ENCODE assay signal across 18 cellular contexts in the genomic region with DNA sequence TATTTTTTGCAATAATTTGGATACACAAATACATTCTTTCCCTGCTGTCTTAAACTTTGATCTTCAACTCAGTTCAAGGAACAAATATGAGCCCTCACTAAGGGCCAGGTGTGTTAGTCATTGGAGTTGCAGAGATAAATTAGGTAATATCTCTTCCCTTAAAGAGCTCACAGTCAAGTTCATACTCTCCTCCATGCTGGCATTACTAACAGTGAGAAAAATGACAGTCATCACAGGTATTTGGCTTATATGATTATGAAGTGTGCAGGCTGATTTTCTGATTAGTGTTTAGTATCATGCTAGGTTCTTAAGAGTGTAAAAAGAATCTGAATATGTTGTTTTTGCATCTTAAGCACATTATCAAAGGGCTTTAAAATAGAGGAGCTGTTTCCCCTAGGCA.
"Had no signal": no experiment of that assay in that cellular context is flagged by ENCODE, and none has a peak within 500 bp of the region (broad histone marks: within the 10 kb centered on the region; RNA-seq: fewer than 3 reads in every experiment).

No MANE protein-coding gene starts in this region.

- H3K36me3 ChIP-seq: left ventricle myocardium inferior, lower lobe of right lung, right lobe of liver, spleen, thoracic aorta, transverse colon had no signal

- ATAC-seq: effector memory CD8-positive, alpha-beta T cell; lower lobe of right lung; right lobe of liver; stimulated activated memory B cell treated with anti-CD40 and anti-IgM and Interleukin-4, amounts not matched to agents 10 μg/mL and 1 μg/mL and 100 μg/mL, for 72 hours had no signal

- H3K27me3 ChIP-seq: right lobe of liver, spleen, transverse colon had no signal

- H3K9me3 ChIP-seq: left ventricle myocardium inferior, lower lobe of right lung, psoas muscle, right lobe of liver, spleen, thoracic aorta, transverse colon had no signal

- H3K4me1 ChIP-seq: left ventricle myocardium inferior, lower lobe of right lung, psoas muscle, right lobe of liver, spleen, transverse colon had no signal

- H3K4me3 ChIP-seq: left ventricle myocardium inferior, lower lobe of right lung, psoas muscle, right lobe of liver, spleen, thoracic aorta, transverse colon had no signal

- DNase-seq: effector memory CD8-positive, alpha-beta T cell; erythroblast; immature natural killer cell; left cardiac atrium; left ventricle myocardium inferior; lower lobe of right lung; mesenchymal stem cell; naive B cell; psoas muscle; retina; right lobe of liver; spleen; stimulated activated CD4-positive, alpha-beta T cell treated with anti-CD3 and anti-CD28 coated beads, Interleukin-15, amount 100 ng/mL, for 24 hours; stimulated activated CD4-positive, alpha-beta T cell treated with anti-CD3 and anti-CD28 coated beads, Interleukin-1b, Interleukin-23, amount 100 ng/mL, for 48 hours; stimulated activated CD4-positive, alpha-beta T cell treated with anti-CD3 and anti-CD28 coated beads, Interleukin-4, amount 100 ng/mL, for 24 hours; transverse colon had no signal

- H3K27ac ChIP-seq: left ventricle myocardium inferior, lower lobe of right lung, psoas muscle, right lobe of liver, spleen, thoracic aorta, transverse colon had no signal
